ENCODE assay signal across 21 cellular contexts in the genomic region with DNA sequence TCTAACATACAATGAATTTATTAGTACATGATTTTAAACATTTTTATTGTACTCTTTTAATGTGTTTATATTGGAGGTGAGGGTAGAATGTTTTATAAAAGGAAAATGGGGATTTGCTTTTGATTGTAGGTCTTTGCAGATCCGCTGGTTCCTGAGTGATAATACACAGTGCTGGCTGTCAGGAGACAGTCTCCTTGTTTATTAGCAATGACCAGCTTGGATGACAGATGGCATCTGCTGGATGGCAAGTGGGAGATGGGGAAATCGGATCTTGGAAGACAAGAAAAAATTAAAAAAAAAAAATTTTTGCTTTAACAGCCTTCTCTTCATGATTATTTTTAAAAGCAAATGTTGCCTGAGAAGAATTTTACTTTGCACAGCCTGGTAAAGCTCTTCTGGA.
"Had no signal": no experiment of that assay in that cellular context is flagged by ENCODE, and none has a peak within 500 bp of the region (broad histone marks: within the 10 kb centered on the region; RNA-seq: fewer than 3 reads in every experiment).

No MANE protein-coding gene starts in this region.

- H3K27me3 ChIP-seq: adrenal gland, heart right ventricle, neural progenitor cell, ovary, right lobe of liver, stomach, testis, upper lobe of left lung had no signal

- ATAC-seq: activated CD4-positive, alpha-beta T cell treated with anti-CD3 and anti-CD28 coated beads for 36 hours; activated CD8-positive, alpha-beta memory T cell treated with anti-CD3 and anti-CD28 coated beads, Interleukin-2, amount 10 ng/mL, durations not matched to agents 7 days and 5 days; heart right ventricle; left cardiac atrium; lower lobe of right lung; right lobe of liver had no signal

- H3K27ac Mint-ChIP-seq: activated CD4-positive, alpha-beta memory T cell treated with anti-CD3 and anti-CD28 coated beads for 36 hours; activated CD4-positive, alpha-beta T cell treated with anti-CD3 and anti-CD28 coated beads for 36 hours; activated CD8-positive, alpha-beta memory T cell treated with anti-CD3 and anti-CD28 coated beads, Interleukin-2, amount 10 ng/mL, durations not matched to agents 7 days and 5 days; dendritic cell treated with granulocyte-macrophage colony-stimulating factor and Interleukin-4, amounts not matched to agents 40 ng/mL and 50 ng/mL, for 4 days; mesothelial cell of epicardium; neural progenitor cell had no signal

- H3K27me3 Mint-ChIP-seq: activated CD4-positive, alpha-beta memory T cell treated with anti-CD3 and anti-CD28 coated beads for 36 hours; activated CD4-positive, alpha-beta T cell treated with anti-CD3 and anti-CD28 coated beads for 36 hours; activated CD8-positive, alpha-beta memory T cell treated with anti-CD3 and anti-CD28 coated beads, Interleukin-2, amount 10 ng/mL, durations not matched to agents 7 days and 5 days; dendritic cell treated with granulocyte-macrophage colony-stimulating factor and Interleukin-4, amounts not matched to agents 40 ng/mL and 50 ng/mL, for 4 days had no signal

- H3K4me3 Mint-ChIP-seq: activated CD4-positive, alpha-beta memory T cell treated with anti-CD3 and anti-CD28 coated beads for 36 hours; activated CD4-positive, alpha-beta T cell treated with anti-CD3 and anti-CD28 coated beads for 36 hours; activated CD8-positive, alpha-beta memory T cell treated with anti-CD3 and anti-CD28 coated beads, Interleukin-2, amount 10 ng/mL, durations not matched to agents 7 days and 5 days; dendritic cell treated with granulocyte-macrophage colony-stimulating factor and Interleukin-4, amounts not matched to agents 40 ng/mL and 50 ng/mL, for 4 days; mesothelial cell of epicardium; neural progenitor cell had no signal

- H3K27ac ChIP-seq: adrenal gland, epithelial cell of prostate, heart right ventricle, lower lobe of right lung, neural progenitor cell, ovary, right lobe of liver, stomach, testis, upper lobe of left lung had no signal

- DNase-seq: activated CD4-positive, alpha-beta memory T cell treated with anti-CD3 and anti-CD28 coated beads for 36 hours; activated CD4-positive, alpha-beta T cell treated with anti-CD3 and anti-CD28 coated beads for 36 hours; activated CD8-positive, alpha-beta memory T cell treated with anti-CD3 and anti-CD28 coated beads, Interleukin-2, amount 10 ng/mL, durations not matched to agents 7 days and 5 days; activated naive CD4-positive, alpha-beta T cell treated with anti-CD3 and anti-CD28 coated beads, Interleukin-2, amount 50 U/mL, for 16 hours; activated T-cell treated with anti-CD3 and anti-CD28 coated beads, Interleukin-2, amount 50 U/mL, for 1 hour; adrenal gland; effector memory CD4-positive, alpha-beta T cell; heart right ventricle; left cardiac atrium; lower lobe of right lung; ovary; right lobe of liver; stomach; testis; upper lobe of left lung had no signal

- FAIRE-seq: frontal cortex had no signal

- H3K9me3 ChIP-seq: adrenal gland, heart right ventricle, lower lobe of right lung, ovary, right lobe of liver, stomach, testis, upper lobe of left lung had no signal

- H3K4me3 ChIP-seq: adrenal gland, heart right ventricle, lower lobe of right lung, neural progenitor cell, ovary, right lobe of liver, smooth muscle cell, stomach, testis, upper lobe of left lung had no signal

- H3K36me3 ChIP-seq: ovary had no signal

- H3K9me3 Mint-ChIP-seq: activated CD4-positive, alpha-beta memory T cell treated with anti-CD3 and anti-CD28 coated beads for 36 hours; dendritic cell treated with granulocyte-macrophage colony-stimulating factor and Interleukin-4, amounts not matched to agents 40 ng/mL and 50 ng/mL, for 4 days; mesothelial cell of epicardium; neural progenitor cell had no signal
